In genomic region chr10:119337796-119338432, GRCh38 we compare ENCODE assay signal across 14 cellular contexts.
A peak's percentile ranks its signal among the peaks of the same experiment; 100 is the strongest.
DNase-seq lines count a peak whose midpoint lies in the region; ATAC-seq lines count a peak whose summit lies in the region.
"Had no signal": no experiment of that assay in that cellular context is flagged by ENCODE, and none has a peak within 500 bp of the region (broad histone marks: within the 10 kb centered on the region; RNA-seq: fewer than 3 reads in every experiment).

No MANE protein-coding gene starts in this region.

- H3K4me2 ChIP-seq in BLaER1, result 0 out of 2 replicates have a peak overlapping the region, but pooled peaks have one; percentile 3

- H3K4me3 ChIP-seq in BLaER1, result no peak overlapping the region
- H3K4me3 ChIP-seq: adrenal gland, skin epidermis, vagina had no signal

- no peak for ATAC-seq in effector memory CD8-positive, alpha-beta T cell (replicated peaks)
- no peak for ATAC-seq in GM19452 (IDR thresholded peaks at IDR 0.05; ENCODE audit: unreplicated experiment)
- no peak for ATAC-seq in HG03159 (IDR thresholded peaks at IDR 0.05; ENCODE audit: unreplicated experiment)
- ATAC-seq: naive thymus-derived CD4-positive, alpha-beta T cell had no signal

- H3K9ac ChIP-seq in BLaER1, result no peak overlapping the region

- no peaks in the 10 kb centered on the region for H4K20me1 ChIP-seq in BLaER1

- no peaks in the 10 kb centered on the region for H3K9me3 Mint-ChIP-seq in effector memory CD8-positive, alpha-beta T cell

- H3K27me3 Mint-ChIP-seq in effector memory CD8-positive, alpha-beta T cell, result no peaks in the 10 kb centered on the region
- H3K27me3 Mint-ChIP-seq: naive thymus-derived CD4-positive, alpha-beta T cell had no signal

- no peaks in the 10 kb centered on the region for H3K9me3 ChIP-seq in BLaER1
- H3K9me3 ChIP-seq: adrenal gland, vagina had no signal

- peaks cover 19 to 23% of the 10 kb centered on the region in 2 donors for H3K4me1 Mint-ChIP-seq in effector memory CD8-positive, alpha-beta T cell (ENCODE audit: low read depth in 2 of 2)

- H3K4me3 Mint-ChIP-seq in effector memory CD8-positive, alpha-beta T cell, result no peak overlapping the region
- H3K4me3 Mint-ChIP-seq: naive thymus-derived CD4-positive, alpha-beta T cell had no signal

- peak; percentile 61 for DNase-seq in NCI-H226
- no peak for DNase-seq in effector memory CD8-positive, alpha-beta T cell
- DNase-seq in myocyte (ENCODE audit: low read depth), result peak; percentile 35
- DNase-seq in NCI-H2081 (lab: John Stamatoyannopoulos, UW), result no peak
- DNase-seq in dedifferentiated amniotic fluid mesenchymal stem cell (ENCODE audit: extremely low spot score), result no peak
- DNase-seq: activated CD8-positive, alpha-beta memory T cell treated with anti-CD3 and anti-CD28 coated beads, Interleukin-2, amount 50 U/mL, for 48 hours; adrenal gland; GF-D8; naive thymus-derived CD4-positive, alpha-beta T cell had no signal

- no peaks in the 10 kb centered on the region for H3K36me3 ChIP-seq in BLaER1
- H3K36me3 ChIP-seq: adrenal gland, vagina had no signal

- peaks cover 6% of the 10 kb centered on the region for H3K36me3 Mint-ChIP-seq in effector memory CD8-positive, alpha-beta T cell (ENCODE audit: insufficient read depth)

- H3K4me1 ChIP-seq in BLaER1, result peaks cover 19% of the 10 kb centered on the region

- peak overlapping the region; percentile 5 to 84 for H3K27ac Mint-ChIP-seq in effector memory CD8-positive, alpha-beta T cell

- H3K27ac ChIP-seq in BLaER1, result no peak overlapping the region
- H3K27ac ChIP-seq: skin epidermis, vagina had no signal

- no peaks in the 10 kb centered on the region for H3K27me3 ChIP-seq in BLaER1
- H3K27me3 ChIP-seq: adrenal gland, vagina had no signal

Comparison
In these comparisons a context has a peak if more than half of its experiments do, and no peak if none do; other contexts are left out.
1. DNase-seq: peak in NCI-H226 (single experiment) and myocyte (single experiment); none in effector memory CD8-positive, alpha-beta T cell (0 of 3), NCI-H2081 (0 of 2) and dedifferentiated amniotic fluid mesenchymal stem cell (single experiment).